1 cellular context compared by ENCODE assay signal in genomic region chr11:119087747-119088241, GRCh38.
TF ChIP-seq lines count a peak whose summit lies in the region.

No MANE protein-coding gene starts in this region.

TF ChIP-seq in K562, 482 proteins besides CTCF, POLR2A, EP300 and RAD21 (continued from another document and continues in another):
- TF ChIP-seq GMEB1 (CRISPR knock-in tag; IDR thresholded peaks at IDR 0.05): no peak
- TF ChIP-seq FIP1L1 (IDR thresholded peaks at IDR 0.05; ENCODE audit: low read depth, low read length, poor library complexity, severe bottlenecking): no peak
- TF ChIP-seq, protein P1, sequence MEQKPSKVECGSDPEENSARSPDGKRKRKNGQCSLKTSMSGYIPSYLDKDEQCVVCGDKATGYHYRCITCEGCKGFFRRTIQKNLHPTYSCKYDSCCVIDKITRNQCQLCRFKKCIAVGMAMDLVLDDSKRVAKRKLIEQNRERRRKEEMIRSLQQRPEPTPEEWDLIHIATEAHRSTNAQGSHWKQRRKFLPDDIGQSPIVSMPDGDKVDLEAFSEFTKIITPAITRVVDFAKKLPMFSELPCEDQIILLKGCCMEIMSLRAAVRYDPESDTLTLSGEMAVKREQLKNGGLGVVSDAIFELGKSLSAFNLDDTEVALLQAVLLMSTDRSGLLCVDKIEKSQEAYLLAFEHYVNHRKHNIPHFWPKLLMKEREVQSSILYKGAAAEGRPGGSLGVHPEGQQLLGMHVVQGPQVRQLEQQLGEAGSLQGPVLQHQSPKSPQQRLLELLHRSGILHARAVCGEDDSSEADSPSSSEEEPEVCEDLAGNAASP (IDR thresholded peaks at IDR 0.05): no peak
- no peak; the same call in 1 of the 2 replicates for TF ChIP-seq ZNF583 (CRISPR knock-in tag; IDR thresholded peaks at IDR 0.05)
- TF ChIP-seq HIVEP1 (CRISPR knock-in tag; IDR thresholded peaks at IDR 0.05): 0 out of 2 replicates have a peak, but pooled peaks have one; percentile 1
- TF ChIP-seq SAFB2 (IDR thresholded peaks at IDR 0.05; ENCODE audit: borderline replicate concordance, low read depth, low read length, severe bottlenecking): no peak
- peak; percentile 97 for TF ChIP-seq GATA2 (CRISPR knock-in tag; IDR thresholded peaks at IDR 0.05)
- TF ChIP-seq MYBL2 (IDR thresholded peaks at IDR 0.05; ENCODE audit: low read depth): no peak; the same call in 1 of the 2 replicates
- TF ChIP-seq MYBL2 (CRISPR knock-in tag; IDR thresholded peaks at IDR 0.05; ENCODE audit: borderline replicate concordance): no peak
- TF ChIP-seq, protein P2, sequence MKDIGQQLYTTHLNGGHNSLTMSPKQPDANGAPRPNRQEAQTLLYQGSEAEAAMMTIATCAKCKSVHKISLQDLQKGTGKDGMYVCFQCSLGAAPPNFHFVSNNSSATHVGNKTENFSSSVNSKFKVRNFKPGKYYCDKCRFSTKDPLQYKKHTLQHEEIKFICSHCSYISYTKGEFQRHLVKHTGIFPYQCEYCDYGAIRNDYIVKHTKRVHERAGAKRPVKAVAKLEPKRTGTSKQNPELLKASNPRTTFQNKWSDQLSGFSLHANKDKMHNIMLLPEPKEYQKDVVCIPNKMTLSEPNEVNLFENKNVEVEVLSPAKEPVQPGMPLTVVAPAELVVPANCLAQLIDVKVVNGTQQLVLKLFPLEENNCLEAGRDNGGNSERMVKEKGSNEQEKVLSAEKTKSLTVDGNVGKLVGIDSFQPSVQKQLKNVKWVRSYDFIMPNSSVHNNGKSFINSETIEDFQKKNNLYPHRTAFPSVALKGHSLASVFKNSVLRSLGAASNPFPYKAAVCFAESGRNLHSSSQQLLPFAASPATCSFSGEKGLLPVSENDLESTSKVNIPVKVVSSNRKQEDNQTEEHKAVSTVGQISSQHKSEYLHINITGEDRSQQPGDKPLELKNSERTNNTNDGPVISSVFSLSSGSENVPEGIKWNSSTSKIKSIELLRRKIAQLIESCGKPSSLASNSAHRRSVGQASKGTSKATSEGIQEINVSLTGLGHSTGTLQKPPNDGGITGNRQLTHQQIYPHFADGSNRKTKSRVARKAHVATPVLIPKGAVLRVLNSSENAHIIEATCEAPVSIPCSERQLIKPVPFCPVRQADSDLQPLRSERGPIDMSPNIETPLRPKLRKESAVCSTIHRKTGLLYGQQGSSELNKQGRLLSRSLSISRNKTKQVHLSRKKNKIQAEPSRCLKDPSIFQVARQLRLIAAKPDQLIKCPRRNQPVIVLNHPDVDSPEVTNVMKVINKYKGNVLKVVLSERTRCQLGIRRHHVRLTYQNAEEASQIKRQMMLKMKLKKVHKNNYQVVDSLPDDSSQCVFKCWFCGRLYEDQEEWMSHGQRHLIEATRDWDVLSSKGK (CRISPR knock-in tag; IDR thresholded peaks at IDR 0.05): no peak
- TF ChIP-seq MTA1 (IDR thresholded peaks at IDR 0.05; ENCODE audit: borderline replicate concordance): peak; percentile 89
- TF ChIP-seq, protein P3, sequence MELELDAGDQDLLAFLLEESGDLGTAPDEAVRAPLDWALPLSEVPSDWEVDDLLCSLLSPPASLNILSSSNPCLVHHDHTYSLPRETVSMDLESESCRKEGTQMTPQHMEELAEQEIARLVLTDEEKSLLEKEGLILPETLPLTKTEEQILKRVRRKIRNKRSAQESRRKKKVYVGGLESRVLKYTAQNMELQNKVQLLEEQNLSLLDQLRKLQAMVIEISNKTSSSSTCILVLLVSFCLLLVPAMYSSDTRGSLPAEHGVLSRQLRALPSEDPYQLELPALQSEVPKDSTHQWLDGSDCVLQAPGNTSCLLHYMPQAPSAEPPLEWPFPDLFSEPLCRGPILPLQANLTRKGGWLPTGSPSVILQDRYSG (tag; conservative IDR thresholded peaks at IDR 0.05; ENCODE audit: low read depth): peak; percentile 83; the same call in 1 of the 2 replicates
- peak; percentile 79 for TF ChIP-seq MXI1 (IDR thresholded peaks at IDR 0.05; ENCODE audit: low read depth, low read length)
- peak; percentile 99 for TF ChIP-seq CCNT2 (IDR thresholded peaks at IDR 0.05; ENCODE audit: borderline replicate concordance, extremely low read depth, insufficient read length, low read depth, low read length)
- peak; percentile 99 for TF ChIP-seq CBFA2T2 (conservative IDR thresholded peaks at IDR 0.05)
- TF ChIP-seq ZMIZ1 (IDR thresholded peaks at IDR 0.05; ENCODE audit: low read depth in 2 of 2, low read length in 2 of 2): peak in 1 of 2 experiments; percentile 96; a peak in 2 of 4 replicates
- no peak for TF ChIP-seq ZNF57 (CRISPR knock-in tag; IDR thresholded peaks at IDR 0.05)
- TF ChIP-seq MAFG (tag; conservative IDR thresholded peaks at IDR 0.05): peak; percentile 89
- TF ChIP-seq KLF6 (CRISPR knock-in tag; IDR thresholded peaks at IDR 0.05; ENCODE audit: borderline replicate concordance): peak; percentile 83; the same call in 1 of the 2 replicates
- TF ChIP-seq PPARD (CRISPR knock-in tag; IDR thresholded peaks at IDR 0.05): no peak
- TF ChIP-seq TGIF2 (CRISPR knock-in tag; IDR thresholded peaks at IDR 0.05): no peak
- no peak for TF ChIP-seq RBM25 (IDR thresholded peaks at IDR 0.05; ENCODE audit: low read depth, low read length, severe bottlenecking)
- TF ChIP-seq SFPQ (IDR thresholded peaks at IDR 0.05; ENCODE audit: low read depth, low read length): no peak
- no peak for TF ChIP-seq ZNF668 (CRISPR knock-in tag; IDR thresholded peaks at IDR 0.05)
- TF ChIP-seq POLR3G (IDR thresholded peaks at IDR 0.05; ENCODE audit: extremely low read depth, insufficient read length, insufficient replicate concordance): no peak
- TF ChIP-seq KLF13 (tag; IDR thresholded peaks at IDR 0.05; ENCODE audit: borderline replicate concordance, low read depth): peak; percentile 48; the same call in 1 of the 2 replicates
- TF ChIP-seq MAX (CRISPR knock-in tag; IDR thresholded peaks at IDR 0.05): peak; percentile 76
- no peak for TF ChIP-seq PREB (CRISPR knock-in tag; IDR thresholded peaks at IDR 0.05)
- TF ChIP-seq HEY1 (CRISPR knock-in tag; IDR thresholded peaks at IDR 0.05; ENCODE audit: borderline replicate concordance): no peak; the same call in 1 of the 2 replicates
- peak; percentile 56 to 67; a peak in 3 of 4 replicates for TF ChIP-seq TEAD1 (CRISPR knock-in tag; IDR thresholded peaks at IDR 0.05)
- TF ChIP-seq RNF2 (IDR thresholded peaks at IDR 0.05): peak; percentile 97
- TF ChIP-seq CEBPB (tag; IDR thresholded peaks at IDR 0.05): peak; percentile 33; the same call in 1 of the 2 replicates
- peak; percentile 100 for TF ChIP-seq HMGN3 (IDR thresholded peaks at IDR 0.05; ENCODE audit: borderline replicate concordance, extremely low read depth, insufficient read length, low read depth, low read length)
- TF ChIP-seq SMAD1 (IDR thresholded peaks at IDR 0.05; ENCODE audit: low read depth, low read length, partially characterized antibody): peak; percentile 50
- TF ChIP-seq NCOR1 (IDR thresholded peaks at IDR 0.05): peak; percentile 99
- peak; percentile 96 for TF ChIP-seq CC2D1A (IDR thresholded peaks at IDR 0.05)
- TF ChIP-seq KLF1 (tag; IDR thresholded peaks at IDR 0.05): peak; percentile 100
- TF ChIP-seq ZNF77 (CRISPR knock-in tag; IDR thresholded peaks at IDR 0.05): no peak
- TF ChIP-seq ZNF384 (IDR thresholded peaks at IDR 0.05; ENCODE audit: low read depth, low read length): no peak
- TF ChIP-seq ARID1B (IDR thresholded peaks at IDR 0.05): peak; percentile 99
- TF ChIP-seq AFF4 (CRISPR knock-in tag; IDR thresholded peaks at IDR 0.05): peak; percentile 65; the same call in 1 of the 2 replicates
- no peak for TF ChIP-seq DLX4 (CRISPR knock-in tag; IDR thresholded peaks at IDR 0.05)
